ENCODE assay signal across 8 cellular contexts in genomic region chr3:188389711-188390346, GRCh38.
A peak's percentile ranks its signal among the peaks of the same experiment; 100 is the strongest.
DNase-seq lines count a peak whose midpoint lies in the region; ATAC-seq, FAIRE-seq and TF ChIP-seq lines count a peak whose summit lies in the region.

No MANE protein-coding gene starts in this region.

- peak in 1 of 2 experiments; percentile 86; a peak in 2 of 4 replicates for TF ChIP-seq EP300 in GM12878 (IDR thresholded peaks at IDR 0.05; ENCODE audit: borderline replicate concordance in 1 of 2, control insufficient read depth in 1 of 2, low read depth in 2 of 2, low read length in 2 of 2)

- H3K9ac ChIP-seq in IMR-90 (ENCODE audit: low read depth, low read length) (no peak overlapping the region), GM12878 (ENCODE audit: control insufficient read depth, insufficient read depth, low read length) (no peak overlapping the region)

- H3K4me1 Mint-ChIP-seq in natural killer cell treated with Interleukin-12 subunit alpha and Interleukin-12 subunit beta and Interleukin-15 and Interleukin-18, amount 100 ng/mL, for 72 hours (ENCODE audit: low read depth in 2 of 2) = peaks cover 48 to 58% of the 10 kb centered on the region in 2 donors

- POLR2A ChIA-PET in IMR-90 (lab: Charles Lee; ENCODE audit: unreplicated experiment) = no interaction called here
- POLR2A ChIA-PET in GM12878 (lab: Charles Lee) = no interaction called here

- no CpG with 5 or more reads among the region's 5 CpGs for WGBS in IMR-90 (ENCODE audit: extremely low coverage in 2 of 2, insufficient read length in 1 of 2), 2 experiments
- WGBS in GM12878 (ENCODE audit: insufficient coverage, insufficient replicate concordance, low lambda C conversion rate, missing lambda C conversion rate) = 32% methylated on average over 3 of the region's 5 CpGs

- H3K56ac ChIP-seq in IMR-90 (ENCODE audit: extremely low read depth, insufficient read depth, low read length) = no peak overlapping the region

- H4K20me1 ChIP-seq in DOHH2 (ENCODE audit: control insufficient read depth, insufficient read depth, low read depth, low read length) (no peaks in the 10 kb centered on the region), IMR-90 (ENCODE audit: insufficient read depth, low read length) (peaks cover 50% of the 10 kb centered on the region), GM12878 (ENCODE audit: control insufficient read depth, insufficient read depth) (no peaks in the 10 kb centered on the region)

- H2BK120ac ChIP-seq in IMR-90 (ENCODE audit: low read depth, low read length) = no peak overlapping the region

- FAIRE-seq in GM12878 (lab: Jason Lieb, UNC) = peak; percentile 89

- peak overlapping the region; percentile 31 for H3K4me3 Mint-ChIP-seq in natural killer cell treated with Interleukin-12 subunit alpha and Interleukin-12 subunit beta and Interleukin-15 and Interleukin-18, amount 100 ng/mL, for 72 hours

- H3K4me1 ChIP-seq in DOHH2 (ENCODE audit: control insufficient read depth, low read length) (peaks cover 78% of the 10 kb centered on the region), IMR-90 (ENCODE audit: control insufficient read depth, insufficient read depth, low read length) (peaks cover 13% of the 10 kb centered on the region), GM12878 (ENCODE audit: control insufficient read depth, insufficient read depth, low read length) (peaks cover 6% of the 10 kb centered on the region; the same call in 1 of the 2 replicates)

- CTCF ChIA-PET in IMR-90 (lab: Yijun Ruan, JAX) = interaction anchor here (0.5 kb wide), 2 partner anchors 14 to 121 kb away, joined by 3 read pairs; no protein-coding TSS in a partner anchor
- CTCF ChIA-PET in GM12878 (lab: Yijun Ruan, JAX) = no interaction called here

- BruUV-seq in IMR-90 (replicated peaks; lab: Mats Ljungman, UMichigan) = no TSS peak
- BruUV-seq in GM12878 (replicated peaks; lab: Mats Ljungman, UMichigan) = no TSS peak

- no peaks in the 10 kb centered on the region for H3K9me3 ChIP-seq in DOHH2 (ENCODE audit: control insufficient read depth, insufficient read depth, low read length)
- no peaks in the 10 kb centered on the region for H3K9me3 ChIP-seq in IMR-90 (ENCODE audit: control insufficient read depth, insufficient read depth, low read length)
- no peaks in the 10 kb centered on the region; the same call in 2 of the 3 replicates for H3K9me3 ChIP-seq in GM12878 (replicated peaks; ENCODE audit: control insufficient read depth, insufficient read depth, low read length)

- TF ChIP-seq POLR2A in IMR-90 (IDR thresholded peaks at IDR 0.05; ENCODE audit: low read depth, low read length) = no peak
- TF ChIP-seq POLR2A in GM12878 (IDR thresholded peaks at IDR 0.05; ENCODE audit: low read depth, low read length) = no peak

- peak overlapping the region; percentile 34 to 78 for H3K27ac Mint-ChIP-seq in natural killer cell treated with Interleukin-12 subunit alpha and Interleukin-12 subunit beta and Interleukin-15 and Interleukin-18, amount 100 ng/mL, for 72 hours

- H4K5ac ChIP-seq in IMR-90 (ENCODE audit: low read depth, low read length) = no peak overlapping the region

- H2BK15ac ChIP-seq in IMR-90 (ENCODE audit: low read depth, low read length) = no peak overlapping the region

- peak overlapping the region; percentile 79; the same call in 1 of the 2 replicates for H3K14ac ChIP-seq in IMR-90 (replicated peaks; ENCODE audit: low read depth, low read length)

- ATAC-seq in GM21526 (IDR thresholded peaks at IDR 0.05; ENCODE audit: low FRiP score, unreplicated experiment) (peak; percentile 96), IMR-90 (ENCODE audit: low read depth) (no peak), GM12878 (peak; percentile 95)
- peak; percentile 68 to 75 for ATAC-seq in natural killer cell treated with Interleukin-12 subunit alpha and Interleukin-12 subunit beta and Interleukin-15 and Interleukin-18, amount 100 ng/mL, for 72 hours

- no peak overlapping the region for H2BK5ac ChIP-seq in IMR-90 (ENCODE audit: low read depth, low read length, poor library complexity, severe bottlenecking)

- H3K36me3 ChIP-seq in DOHH2 (ENCODE audit: control insufficient read depth, low read length) (peaks cover 2% of the 10 kb centered on the region; the same call in 1 of the 2 replicates), IMR-90 (ENCODE audit: control insufficient read depth, insufficient read depth, low read length) (peaks cover 2% of the 10 kb centered on the region; the same call in 1 of the 2 replicates), GM12878 (ENCODE audit: control insufficient read depth in 2 of 2, insufficient read depth in 2 of 2, low read length in 1 of 2) (no peaks in the 10 kb centered on the region)

- H3K9me3 Mint-ChIP-seq in natural killer cell treated with Interleukin-12 subunit alpha and Interleukin-12 subunit beta and Interleukin-15 and Interleukin-18, amount 100 ng/mL, for 72 hours = no peaks in the 10 kb centered on the region

- H3K27me3 ChIP-seq in DOHH2 (ENCODE audit: control insufficient read depth, low read length) (no peaks in the 10 kb centered on the region), IMR-90 (ENCODE audit: control insufficient read depth, insufficient read depth, low read length) (no peaks in the 10 kb centered on the region), GM12878 (replicated peaks in 1 of 2; ENCODE audit: control insufficient read depth in 2 of 2, insufficient read depth in 2 of 2, low read length in 1 of 2) (no peaks in the 10 kb centered on the region; a peak in 1 of 4 replicates)

- peaks cover 66% of the 10 kb centered on the region for H3K79me2 ChIP-seq in DOHH2 (ENCODE audit: control insufficient read depth, low read length)
- H3K79me2 ChIP-seq in GM12878 (ENCODE audit: control insufficient read depth, insufficient read depth, low read length) = no peaks in the 10 kb centered on the region

- H3K27ac ChIP-seq in DOHH2 (ENCODE audit: low read depth, low read length) (peak overlapping the region; percentile 70), IMR-90 (ENCODE audit: insufficient read depth, low read length) (no peak overlapping the region), GM12878 (ENCODE audit: control insufficient read depth, insufficient read depth) (no peak overlapping the region)

- H3K79me1 ChIP-seq in IMR-90 (ENCODE audit: low read depth in 1 of 2, low read length in 2 of 2) = peaks cover 32 to 80% of the 10 kb centered on the region in 2 experiments

- 0 out of 2 replicates have a peak overlapping the region, but pooled peaks have one; percentile 19 for H3K4ac ChIP-seq in IMR-90 (ENCODE audit: low read depth, low read length)

- intact Hi-C loops in IMR-90 (cut with micrococcal nuclease) (no loop called here), GM12878 (cut with micrococcal nuclease; ENCODE audit: unreplicated experiment) (loop anchor here (5.0 kb wide), 1 partner anchor 57 kb away; no protein-coding TSS in a partner anchor)

- H3F3A ChIP-seq in DOHH2 (ENCODE audit: control insufficient read depth, insufficient read depth) = peaks cover 17% of the 10 kb centered on the region

- H3K23ac ChIP-seq in IMR-90 (ENCODE audit: low read depth, low read length) = no peak overlapping the region

- no peak overlapping the region for H2BK20ac ChIP-seq in IMR-90 (ENCODE audit: low read depth, low read length)

- no peak for TF ChIP-seq RAD21 in IMR-90 (IDR thresholded peaks at IDR 0.05; ENCODE audit: low read length)
- TF ChIP-seq RAD21 in GM12878 (IDR thresholded peaks at IDR 0.05; ENCODE audit: insufficient read depth, low read depth, low read length) = no peak

- SMC1A ChIA-PET in GM12878 (lab: Charles Lee; ENCODE audit: uncharacterized antibody, unreplicated experiment) = interaction anchor here (1.0 kb wide), 1 partner anchor 28 kb away, joined by 4 read pairs; no protein-coding TSS in a partner anchor

- H2AK5ac ChIP-seq in IMR-90 (ENCODE audit: low read depth, low read length) = no peak overlapping the region

- H2AK9ac ChIP-seq in IMR-90 (replicated peaks; ENCODE audit: low read depth, low read length, poor library complexity) = no peak overlapping the region

- H3K36me3 Mint-ChIP-seq in natural killer cell treated with Interleukin-12 subunit alpha and Interleukin-12 subunit beta and Interleukin-15 and Interleukin-18, amount 100 ng/mL, for 72 hours = no peaks in the 10 kb centered on the region

- DNase-seq in IMR-90 = no peak
- DNase-seq in GM12878 (ENCODE audit: low read depth, low spot score) = no peak
- no peak for DNase-seq in natural killer cell treated with Interleukin-12 subunit alpha and Interleukin-12 subunit beta and Interleukin-15 and Interleukin-18, amount 100 ng/mL, for 72 hours (ENCODE audit: low spot score)
- no peak for DNase-seq in NCI-H2227 (lab: John Stamatoyannopoulos, UW; ENCODE audit: unreplicated experiment)
- no peak for DNase-seq in NCI-H82 treated with DMSO at 0.1 percent for 48 hours (lab: John Stamatoyannopoulos, UW; ENCODE audit: unreplicated experiment)
- no peak for DNase-seq in HCEC 1CT

- H3K9me2 ChIP-seq in DOHH2 (replicated peaks; ENCODE audit: control insufficient read depth, low read length) = no peaks in the 10 kb centered on the region

- peaks cover 16% of the 10 kb centered on the region for H3K9me1 ChIP-seq in IMR-90 (ENCODE audit: insufficient read depth, low read length)

- no peaks in the 10 kb centered on the region for H3K27me3 Mint-ChIP-seq in natural killer cell treated with Interleukin-12 subunit alpha and Interleukin-12 subunit beta and Interleukin-15 and Interleukin-18, amount 100 ng/mL, for 72 hours

- RAD21 ChIA-PET in GM12878 (lab: Charles Lee; ENCODE audit: unreplicated experiment) = no interaction called here

- no peak overlapping the region for H4K91ac ChIP-seq in IMR-90 (ENCODE audit: insufficient read depth, low read depth, low read length)

- H3K4me2 ChIP-seq in DOHH2 (ENCODE audit: low read length) (peak overlapping the region; percentile 68), IMR-90 (ENCODE audit: low read depth, low read length) (no peak overlapping the region), GM12878 (ENCODE audit: control insufficient read depth, insufficient read depth) (peak overlapping the region; percentile 60; the same call in 1 of the 2 replicates)

- no peak overlapping the region for H4K8ac ChIP-seq in IMR-90 (ENCODE audit: low read depth in 2 of 2, low read length in 2 of 2)

- in situ Hi-C loops in IMR-90 (cut with MboI; ENCODE audit: low sequenced_read_pairs) (no loop called here), GM12878 (cut with MboI) (no loop called here)

- peak overlapping the region; percentile 54 for H3K4me3 ChIP-seq in DOHH2 (ENCODE audit: low read length)
- H3K4me3 ChIP-seq in IMR-90 (ENCODE audit: insufficient read depth, low read depth, low read length) = no peak overlapping the region
- no peak overlapping the region for H3K4me3 ChIP-seq in GM12878

- no peak overlapping the region for H3K18ac ChIP-seq in IMR-90 (ENCODE audit: low read depth, low read length)

- dilution Hi-C loops in IMR-90 (cut with HindIII; ENCODE audit: low sequenced_read_pairs, unreplicated experiment) = no loop called here

- TF ChIP-seq CTCF in DOHH2 (IDR thresholded peaks at IDR 0.05; ENCODE audit: low read depth, low read length, poor library complexity, severe bottlenecking) = no peak
- TF ChIP-seq CTCF in IMR-90 (conservative IDR thresholded peaks at IDR 0.05; ENCODE audit: low read depth, low read length) = no peak
- no peak for TF ChIP-seq CTCF in GM12878 (IDR thresholded peaks at IDR 0.05 in 2 of 3, conservative IDR thresholded peaks at IDR 0.05 in 1 of 3; ENCODE audit: control insufficient read depth in 2 of 3, extremely low read depth in 1 of 3, insufficient read depth in 1 of 3, low read depth in 3 of 3, low read length in 3 of 3)

- H2AFZ ChIP-seq in IMR-90 (replicated peaks; ENCODE audit: low read length, poor library complexity) (no peak overlapping the region), GM12878 (ENCODE audit: control insufficient read depth, low read depth, low read length) (no peak overlapping the region)
